In the genomic region with DNA sequence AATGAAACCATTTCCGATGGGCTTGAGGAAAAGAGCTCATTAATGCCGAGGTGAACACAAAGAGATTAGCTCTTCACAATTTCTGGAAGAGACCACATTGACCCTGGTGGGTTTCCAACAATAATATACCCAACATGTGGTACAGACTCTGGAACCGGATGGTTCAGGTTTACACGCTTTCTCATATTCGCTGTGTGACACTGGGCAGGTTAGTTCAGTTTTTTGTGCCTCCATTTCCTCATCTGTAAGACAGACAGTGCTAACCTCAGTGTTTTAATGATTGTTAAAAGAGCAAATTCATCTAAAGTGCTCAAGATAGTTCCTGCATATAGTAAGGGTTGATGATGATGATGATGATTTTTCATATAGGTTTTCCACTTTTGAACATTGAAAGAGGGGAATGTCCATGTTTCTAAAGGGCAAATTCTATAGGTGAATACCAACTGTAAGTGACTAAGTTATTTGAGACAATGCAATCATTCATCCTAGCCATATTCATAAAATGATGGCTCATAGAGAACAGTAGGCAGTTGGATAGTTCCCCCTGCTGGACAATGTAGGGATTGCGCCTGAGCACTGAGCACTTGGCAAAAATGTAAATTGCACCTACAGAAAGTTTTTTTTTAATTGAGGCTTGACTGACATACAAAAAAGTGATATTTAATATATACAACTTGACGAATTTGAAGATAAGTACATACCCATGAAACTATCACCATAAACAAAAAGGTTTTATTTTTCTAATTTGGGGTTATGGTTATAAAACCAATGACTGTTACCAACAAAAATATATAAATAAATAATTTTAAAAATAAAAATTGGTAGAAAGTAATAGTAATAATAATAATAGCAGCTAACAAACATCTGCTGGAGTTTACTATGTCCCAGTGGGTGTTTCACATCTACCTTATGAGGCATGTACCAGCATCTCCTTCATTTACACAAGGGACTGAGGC, we compare ENCODE assay signal across 7 cellular contexts. TPM values are rescaled to one million over a fixed set of nuclear protein-coding genes. Genes with fewer than 3 reads are reported as not detected.
DNase-seq lines count a peak whose midpoint lies in the region; ATAC-seq, FAIRE-seq and TF ChIP-seq lines count a peak whose summit lies in the region.

No MANE protein-coding gene starts in this region.

- no peak overlapping the region for H3K27ac Mint-ChIP-seq in natural killer cell

- dilution Hi-C loops in endothelial cell of umbilical vein (cut with MboI; ENCODE audit: extremely low pct_ligation_motif_present, low sequenced_read_pairs): no loop called here

- H3K4me3 Mint-ChIP-seq in natural killer cell: peak overlapping the region; percentile 38

- CTCF ChIA-PET in endothelial cell of umbilical vein (lab: Charles Lee): interaction anchor here (0.6 to 2.0 kb wide), 13 partner anchors 9 to 656 kb away, joined by 3 to 107 read pairs (median 4); no protein-coding TSS in a partner anchor

- TF ChIP-seq CTCF in OCI-LY1 (IDR thresholded peaks at IDR 0.05; ENCODE audit: low read length) (peak; percentile 94), endothelial cell of umbilical vein (IDR thresholded peaks at IDR 0.05; ENCODE audit: extremely low read depth in 1 of 2, insufficient read depth in 1 of 2, low read depth in 1 of 2, low read length in 2 of 2) (peak; percentile 77 to 81), natural killer cell (IDR thresholded peaks at IDR 0.05) (peak; percentile 93)

- no peaks in the 10 kb centered on the region for H3K9me3 Mint-ChIP-seq in natural killer cell

- H3K9ac ChIP-seq in OCI-LY1 (ENCODE audit: low read length): no peak overlapping the region
- no peak overlapping the region for H3K9ac ChIP-seq in endothelial cell of umbilical vein (replicated peaks; ENCODE audit: extremely low read depth, insufficient read depth, low read length)

- H3K36me3 Mint-ChIP-seq in natural killer cell: no peaks in the 10 kb centered on the region

- no TSS peak for BruUV-seq in endothelial cell of umbilical vein (replicated peaks; lab: Mats Ljungman, UMichigan)

- H3K79me2 ChIP-seq in OCI-LY1 (ENCODE audit: insufficient read depth, low read length) (no peaks in the 10 kb centered on the region), endothelial cell of umbilical vein (ENCODE audit: control insufficient read depth, insufficient read depth, low read length) (peaks cover 22% of the 10 kb centered on the region)

- peak; percentile 73 to 83 (median 74) for ATAC-seq in natural killer cell

- H3K9me3 ChIP-seq in OCI-LY1 (ENCODE audit: low read length) (no peaks in the 10 kb centered on the region), endothelial cell of umbilical vein (replicated peaks; ENCODE audit: control insufficient read depth, insufficient read depth, low read length) (no peaks in the 10 kb centered on the region)

- no peaks in the 10 kb centered on the region for H3K36me3 ChIP-seq in OCI-LY1 (ENCODE audit: insufficient read depth, low read length)
- H3K36me3 ChIP-seq in endothelial cell of umbilical vein (ENCODE audit: control insufficient read depth in 2 of 2, extremely low read depth in 1 of 2, insufficient read depth in 2 of 2, low read length in 2 of 2): no peaks in the 10 kb centered on the region

- no peaks in the 10 kb centered on the region; the same call in 1 of the 2 replicates for H3F3A ChIP-seq in OCI-LY1 (ENCODE audit: insufficient read depth, low read length)

- peaks cover 8 to 23% of the 10 kb centered on the region in 2 donors for H3K4me1 Mint-ChIP-seq in natural killer cell

- no peaks in the 10 kb centered on the region for H3K9me1 ChIP-seq in endothelial cell of umbilical vein (replicated peaks; ENCODE audit: control insufficient read depth, extremely low read depth, insufficient read depth, low read length)

- no peak overlapping the region for H3K27ac ChIP-seq in OCI-LY1 (ENCODE audit: low read depth, low read length, poor library complexity, severe bottlenecking)
- no peak overlapping the region for H3K27ac ChIP-seq in endothelial cell of umbilical vein (ENCODE audit: insufficient read depth, low read depth, low read length)

- DNase-seq in GM12891 (ENCODE audit: insufficient read length, low spot score): no peak
- DNase-seq in HS-5 (ENCODE audit: low read depth): peak; percentile 64
- DNase-seq in activated CD8-positive, alpha-beta memory T cell treated with anti-CD3 and anti-CD28 coated beads, Interleukin-2, amount 50 U/mL, for 1 hour (ENCODE audit: extremely low read depth): peak; percentile 30
- DNase-seq in endothelial cell of umbilical vein (ENCODE audit: low read depth, low spot score): peak; percentile 91
- DNase-seq in natural killer cell: peak; percentile 69
- peak; percentile 47 to 81 (median 58) for DNase-seq in stimulated activated naive CD4-positive, alpha-beta T cell (lab: John Stamatoyannopoulos, UW)

- no peaks in the 10 kb centered on the region for H4K20me1 ChIP-seq in OCI-LY1 (ENCODE audit: insufficient read depth, low read length)
- H4K20me1 ChIP-seq in endothelial cell of umbilical vein (replicated peaks; ENCODE audit: control insufficient read depth, extremely low read depth, insufficient read depth, low read length): no peaks in the 10 kb centered on the region

- H3K4me3 ChIP-seq in OCI-LY1 (ENCODE audit: low read depth, low read length, poor library complexity, severe bottlenecking) (no peak overlapping the region), endothelial cell of umbilical vein (replicated peaks in 1 of 3; ENCODE audit: insufficient read depth in 1 of 3, low read depth in 1 of 3, low read length in 3 of 3) (no peak overlapping the region)

- intact Hi-C loops in endothelial cell of umbilical vein (cut with micrococcal nuclease) (loop anchor here (1.0 to 5.0 kb wide), 5 partner anchors 108 to 663 kb away; a partner anchor contains a TSS), natural killer cell (cut with micrococcal nuclease) (loop anchor here (1.0 to 10.0 kb wide), 4 partner anchors 108 to 445 kb away; a partner anchor contains a TSS)

- H3K4me1 ChIP-seq in OCI-LY1 (ENCODE audit: insufficient read depth, low read length, severe bottlenecking) (peaks cover 11% of the 10 kb centered on the region), endothelial cell of umbilical vein (ENCODE audit: control insufficient read depth, extremely low read depth, insufficient read depth, low read length) (peaks cover 27% of the 10 kb centered on the region)

- no peak overlapping the region for H3K4me2 ChIP-seq in OCI-LY1 (ENCODE audit: low read length)
- peak overlapping the region; percentile 75 for H3K4me2 ChIP-seq in endothelial cell of umbilical vein (ENCODE audit: insufficient read depth, low read length)

- POLR2A ChIA-PET in endothelial cell of umbilical vein (lab: Charles Lee): no interaction called here

- FAIRE-seq in GM12891 (lab: Jason Lieb, UNC) (peak; percentile 82), endothelial cell of umbilical vein (lab: Jason Lieb, UNC) (peak; percentile 83)

- peaks cover 44% of the 10 kb centered on the region in 2 donors for H3K27me3 Mint-ChIP-seq in natural killer cell (ENCODE audit: low read depth in 2 of 2)

- TF ChIP-seq POLR2A in GM12891 (IDR thresholded peaks at IDR 0.05; ENCODE audit: low read depth, low read length): no peak
- no peak for TF ChIP-seq POLR2A in endothelial cell of umbilical vein (IDR thresholded peaks at IDR 0.05; ENCODE audit: low read depth, low read length)

- H3K27me3 ChIP-seq in OCI-LY1 (ENCODE audit: insufficient read depth, low read length) (peaks cover 13% of the 10 kb centered on the region), endothelial cell of umbilical vein (ENCODE audit: control insufficient read depth in 2 of 2, insufficient read depth in 2 of 2, low read length in 2 of 2) (peaks cover 1 to 6% of the 10 kb centered on the region in 2 experiments)

- H2AFZ ChIP-seq in OCI-LY1 (ENCODE audit: low read length): no peak overlapping the region
- peak overlapping the region; percentile 94 for H2AFZ ChIP-seq in endothelial cell of umbilical vein (ENCODE audit: low read depth, low read length)

- H3K9me2 ChIP-seq in OCI-LY1 (ENCODE audit: low read depth, low read length): no peaks in the 10 kb centered on the region

TF ChIP-seq in GM12891, 5 proteins besides CTCF, POLR2A, EP300 and RAD21 (continues in another document):
- TF ChIP-seq POLR2AphosphoS5 (IDR thresholded peaks at IDR 0.05; ENCODE audit: low read depth, low read length): no peak
- no peak for TF ChIP-seq SPI1 (IDR thresholded peaks at IDR 0.05; ENCODE audit: low read depth, low read length)
- TF ChIP-seq TAF1 (IDR thresholded peaks at IDR 0.05; ENCODE audit: low read depth, low read length): no peak
- no peak for TF ChIP-seq PAX5 (IDR thresholded peaks at IDR 0.05; ENCODE audit: insufficient read depth, low read length, severe bottlenecking)

TF ChIP-seq in endothelial cell of umbilical vein, 7 proteins besides CTCF, POLR2A, EP300 and RAD21:
- TF ChIP-seq JUN (IDR thresholded peaks at IDR 0.05; ENCODE audit: borderline replicate concordance, insufficient read depth, insufficient read length, low read depth) (no peak), FOS (IDR thresholded peaks at IDR 0.05; ENCODE audit: borderline replicate concordance, insufficient read depth, low read length) (peak; percentile 28)

RNA-seq across cellular contexts. Expression of a gene that starts 2.1 kb away (rescaled TPM):
- 2.1 TPM for polyA plus RNA-seq in GM12891 (2012; ENCODE audit: low read depth, missing spikeins)
- total RNA-seq in endothelial cell of umbilical vein (27.4 and 30.2 TPM in 2 replicates), natural killer cell (1 to 10 TPM in 1 of 3 donors, under 1 TPM in 1, not detected in 1; 0.05 to 1.6 TPM)
- polyA plus RNA-seq in endothelial cell of umbilical vein: 15.7 and 18.8 TPM in 2 replicates
- polyA plus RNA-seq in endothelial cell of umbilical vein (2011; cell fraction: cytosol; rRNA removed): 11.7 and 13.0 TPM in 2 replicates
- polyA plus RNA-seq in endothelial cell of umbilical vein (2011; cell fraction: nucleus; rRNA removed): 4.6 and 4.9 TPM in 2 replicates
- 34.6 and 43.8 TPM in 2 replicates for polyA plus RNA-seq in endothelial cell of umbilical vein (2012)
- 24.0 and 26.1 TPM in 2 replicates for polyA minus RNA-seq in endothelial cell of umbilical vein
- polyA minus RNA-seq in endothelial cell of umbilical vein (2011; cell fraction: cytosol; rRNA and poly(A)+ RNA removed): 23.8 TPM
- polyA minus RNA-seq in endothelial cell of umbilical vein (2011; cell fraction: nucleus; rRNA and poly(A)+ RNA removed): 2.6 and 4.0 TPM in 2 replicates

RNA-seq across cellular contexts. Expression of a gene that starts 52.4 kb away (rescaled TPM):
- 0.06 TPM for polyA plus RNA-seq in GM12891 (2012; ENCODE audit: low read depth, missing spikeins)
- total RNA-seq in endothelial cell of umbilical vein: 7.0 and 7.3 TPM in 2 replicates
- 1.0 and 1.3 TPM in 2 replicates for polyA plus RNA-seq in endothelial cell of umbilical vein
- 1.7 and 1.8 TPM in 2 replicates for polyA plus RNA-seq in endothelial cell of umbilical vein (2011; cell fraction: cytosol; rRNA removed)
- 2.2 and 2.3 TPM in 2 replicates for polyA plus RNA-seq in endothelial cell of umbilical vein (2011; cell fraction: nucleus; rRNA removed)
- 2.6 and 5.4 TPM in 2 replicates for polyA plus RNA-seq in endothelial cell of umbilical vein (2012)
- 5.6 and 6.5 TPM in 2 replicates for polyA minus RNA-seq in endothelial cell of umbilical vein
- 1.7 TPM for polyA minus RNA-seq in endothelial cell of umbilical vein (2011; cell fraction: cytosol; rRNA and poly(A)+ RNA removed)
- polyA minus RNA-seq in endothelial cell of umbilical vein (2011; cell fraction: nucleus; rRNA and poly(A)+ RNA removed): 3.3 and 4.0 TPM in 2 replicates
- under 1 TPM in 2 of 3 donors, not detected in 1; 0.05 to 0.09 TPM for total RNA-seq in natural killer cell

Comparison
In these comparisons a context has a peak if more than half of its experiments do, and no peak if none do; other contexts are left out.
1. RNA of a gene that starts 2.1 kb away (total RNA-seq): 27.4 to 30.2 TPM in endothelial cell of umbilical vein; 0.05 to 1.6 TPM in natural killer cell; every median in the first group is over 10 times any median in the second.
2. Peak in every context shown above with its lines, with median percentiles within 50 percentile points of each other: CTCF ChIP-seq.